Comparison of ENCODE assay signal across 19 cellular contexts in genomic region chr11:93484716-93485115, GRCh38. TPM values are rescaled to one million over a fixed set of nuclear protein-coding genes. Genes with fewer than 3 reads are reported as not detected.
A peak's percentile ranks its signal among the peaks of the same experiment; 100 is the strongest.
DNase-seq lines count a peak whose midpoint lies in the region; ATAC-seq and TF ChIP-seq lines count a peak whose summit lies in the region.
"Had no signal": no experiment of that assay in that cellular context is flagged by ENCODE, and none has a peak within 500 bp of the region (broad histone marks: within the 10 kb centered on the region; RNA-seq: fewer than 3 reads in every experiment).

No MANE protein-coding gene starts in this region.

- no peak overlapping the region for H2AK9ac ChIP-seq in IMR-90 (replicated peaks; ENCODE audit: low read depth, low read length, poor library complexity)

- TF ChIP-seq CTCF in IMR-90 (conservative IDR thresholded peaks at IDR 0.05; ENCODE audit: low read depth, low read length) (no peak), cardiac fibroblast (IDR thresholded peaks at IDR 0.05; ENCODE audit: low read depth, low read length) (no peak), foreskin fibroblast (IDR thresholded peaks at IDR 0.05; ENCODE audit: low read depth, low read length) (no peak), coronary artery (IDR thresholded peaks at IDR 0.05) (no peak)

- ATAC-seq in IMR-90 (ENCODE audit: low read depth) (peak; percentile 76), GM18861 (IDR thresholded peaks at IDR 0.05; ENCODE audit: unreplicated experiment) (no peak)
- ATAC-seq: gastrocnemius medialis, K562, WTC11 had no signal

- H3K79me1 ChIP-seq in IMR-90 (ENCODE audit: low read depth in 1 of 2, low read length in 2 of 2): 0 out of 4 replicates have a peak, but pooled peaks cover 0 to 4% of the 10 kb centered on the region in 2 experiments

- no peak overlapping the region for H3K14ac ChIP-seq in IMR-90 (replicated peaks; ENCODE audit: low read depth, low read length)

- H4K8ac ChIP-seq in IMR-90 (ENCODE audit: low read depth in 2 of 2, low read length in 2 of 2): no peak overlapping the region

- no peaks in the 10 kb centered on the region for H3K27me3 ChIP-seq in IMR-90 (ENCODE audit: control insufficient read depth, insufficient read depth, low read length)
- H3K27me3 ChIP-seq: gastrocnemius medialis, sigmoid colon had no signal

- no peak overlapping the region for H4K91ac ChIP-seq in IMR-90 (ENCODE audit: insufficient read depth, low read depth, low read length)

- CTCF ChIA-PET in IMR-90 (lab: Yijun Ruan, JAX): no interaction called here

- H3K36me3 ChIP-seq in IMR-90 (ENCODE audit: control insufficient read depth, insufficient read depth, low read length): no peaks in the 10 kb centered on the region
- H3K36me3 ChIP-seq: gastrocnemius medialis, sigmoid colon had no signal

- TF ChIP-seq POLR2A in IMR-90 (IDR thresholded peaks at IDR 0.05; ENCODE audit: low read depth, low read length): no peak

- no peak overlapping the region for H2BK120ac ChIP-seq in IMR-90 (ENCODE audit: low read depth, low read length)

- H3K56ac ChIP-seq in IMR-90 (ENCODE audit: extremely low read depth, insufficient read depth, low read length): no peak overlapping the region

- in situ Hi-C loops in IMR-90 (cut with MboI; ENCODE audit: low sequenced_read_pairs): no loop called here

- no peak overlapping the region for H3K4me2 ChIP-seq in IMR-90 (ENCODE audit: low read depth, low read length)

- no peak overlapping the region for H3K23ac ChIP-seq in IMR-90 (ENCODE audit: low read depth, low read length)

- no peak overlapping the region for H4K5ac ChIP-seq in IMR-90 (ENCODE audit: low read depth, low read length)

- TF ChIP-seq RAD21 in IMR-90 (IDR thresholded peaks at IDR 0.05; ENCODE audit: low read length): no peak

- WGBS in IMR-90 (ENCODE audit: extremely low coverage in 2 of 2, insufficient read length in 1 of 2), 2 experiments: no CpG with 5 or more reads among the region's 3 CpGs

- no peaks in the 10 kb centered on the region for H3K9me3 ChIP-seq in IMR-90 (ENCODE audit: control insufficient read depth, insufficient read depth, low read length)
- H3K9me3 ChIP-seq: gastrocnemius medialis, sigmoid colon had no signal

- H2AFZ ChIP-seq in IMR-90 (replicated peaks; ENCODE audit: low read length, poor library complexity): no peak overlapping the region

- no peak overlapping the region for H2BK20ac ChIP-seq in IMR-90 (ENCODE audit: low read depth, low read length)

- POLR2A ChIA-PET in IMR-90 (lab: Charles Lee; ENCODE audit: unreplicated experiment): no interaction called here

- H4K20me1 ChIP-seq in IMR-90 (ENCODE audit: insufficient read depth, low read length): no peaks in the 10 kb centered on the region; the same call in 1 of the 2 replicates

- peaks cover 3% of the 10 kb centered on the region; the same call in 1 of the 2 replicates for H3K4me1 ChIP-seq in IMR-90 (ENCODE audit: control insufficient read depth, insufficient read depth, low read length)
- H3K4me1 ChIP-seq: gastrocnemius medialis had no signal

- no peak overlapping the region for H3K27ac ChIP-seq in IMR-90 (ENCODE audit: insufficient read depth, low read length)
- H3K27ac ChIP-seq in coronary artery: no peak overlapping the region
- H3K27ac ChIP-seq: gastrocnemius medialis, sigmoid colon had no signal

- H2BK15ac ChIP-seq in IMR-90 (ENCODE audit: low read depth, low read length): no peak overlapping the region

- H2AK5ac ChIP-seq in IMR-90 (ENCODE audit: low read depth, low read length): no peak overlapping the region

- H2BK5ac ChIP-seq in IMR-90 (ENCODE audit: low read depth, low read length, poor library complexity, severe bottlenecking): no peak overlapping the region

- intact Hi-C loops in IMR-90 (cut with micrococcal nuclease): no loop called here

- dilution Hi-C loops in IMR-90 (cut with HindIII; ENCODE audit: low sequenced_read_pairs, unreplicated experiment): no loop called here

- H3K9ac ChIP-seq in IMR-90 (ENCODE audit: low read depth, low read length): no peak overlapping the region

- no peak overlapping the region for H3K4ac ChIP-seq in IMR-90 (ENCODE audit: low read depth, low read length)

- peaks cover 8% of the 10 kb centered on the region for H3K9me1 ChIP-seq in IMR-90 (ENCODE audit: insufficient read depth, low read length)

- H3K18ac ChIP-seq in IMR-90 (ENCODE audit: low read depth, low read length): no peak overlapping the region

- no TSS peak for BruUV-seq in IMR-90 (replicated peaks; lab: Mats Ljungman, UMichigan)

- DNase-seq in AG20443 (ENCODE audit: low spot score) (peak; percentile 72), IMR-90 (peak; percentile 62), cardiac fibroblast (ENCODE audit: low read depth in 2 of 2) (peak; percentile 24 to 28), foreskin fibroblast (peak; percentile 72 to 90), hippocampal formation (lab: John Stamatoyannopoulos, UW) (no peak), coronary artery (ENCODE audit: low spot score) (no peak), SK-N-DZ (ENCODE audit: low spot score) (no peak)
- DNase-seq: DMS79 treated with DMSO at 0.1 percent for 48 hours, gastrocnemius medialis, kidney, MM.1S, NCI-H146, NCI-H526 treated with DMSO at 0.1 percent for 48 hours, sigmoid colon, substantia nigra had no signal

- H3K4me3 ChIP-seq in IMR-90 (ENCODE audit: insufficient read depth, low read depth, low read length) (no peak overlapping the region), cardiac fibroblast (replicated peaks in 1 of 2; ENCODE audit: low read depth in 2 of 2, low read length in 2 of 2) (no peak overlapping the region), foreskin fibroblast (ENCODE audit: low read depth in 1 of 2, low read length in 2 of 2) (no peak overlapping the region), coronary artery (no peak overlapping the region)
- H3K4me3 ChIP-seq: gastrocnemius medialis, K562, lung, sigmoid colon had no signal

TF ChIP-seq in IMR-90, 13 proteins besides CTCF, POLR2A, EP300 and RAD21:
- TF ChIP-seq SMC3 (IDR thresholded peaks at IDR 0.05; ENCODE audit: low read depth, low read length) (no peak), MAFK (IDR thresholded peaks at IDR 0.05; ENCODE audit: low read depth, low read length) (no peak), NFE2L2 (IDR thresholded peaks at IDR 0.05; ENCODE audit: low read depth, low read length) (no peak), USF2 (IDR thresholded peaks at IDR 0.05; ENCODE audit: low read depth, low read length) (no peak), CHD1 (IDR thresholded peaks at IDR 0.05; ENCODE audit: low read depth, low read length) (no peak), MAZ (IDR thresholded peaks at IDR 0.05; ENCODE audit: borderline replicate concordance, low read depth, low read length) (no peak), RFX5 (IDR thresholded peaks at IDR 0.05; ENCODE audit: low read depth, low read length) (no peak), CEBPB (IDR thresholded peaks at IDR 0.05; ENCODE audit: low read depth, low read length) (no peak), FOS (IDR thresholded peaks at IDR 0.05; ENCODE audit: low read depth, low read length) (no peak), RCOR1 (IDR thresholded peaks at IDR 0.05; ENCODE audit: insufficient replicate concordance, low read length) (no peak), ELK1 (IDR thresholded peaks at IDR 0.05; ENCODE audit: borderline replicate concordance, low read depth, low read length) (no peak), BHLHE40 (IDR thresholded peaks at IDR 0.05; ENCODE audit: low read depth, low read length) (no peak), MXI1 (IDR thresholded peaks at IDR 0.05; ENCODE audit: borderline replicate concordance, low read depth, low read length) (no peak)

RNA-seq across cellular contexts. Expression of gene SMCO4, which starts 58.5 kb away (rescaled TPM):
- 2.2 and 4.2 TPM in 2 replicates for total RNA-seq in IMR-90 (2012; rRNA removed)
- polyA plus RNA-seq in IMR-90 (2012; rRNA removed): 17.7 and 21.8 TPM in 2 replicates
- polyA plus RNA-seq in IMR-90 (2012; cell fraction: cytosol; rRNA removed): 11.1 and 27.0 TPM in 2 replicates
- polyA plus RNA-seq in IMR-90 (2012; cell fraction: nucleus; rRNA removed; ENCODE audit: low replicate concordance): 9.4 and 11.6 TPM in 2 replicates
- 37.0 and 40.2 TPM in 2 replicates for polyA plus RNA-seq in SK-N-DZ (2014; cell fraction: cytosol; rRNA removed)
- polyA plus RNA-seq in SK-N-DZ (2014; cell fraction: nucleus; rRNA removed): 9.9 and 11.0 TPM in 2 replicates

Comparison
In these comparisons a context has a peak if more than half of its experiments do, and no peak if none do; other contexts are left out.
1. DNase-seq: peak in AG20443 (single experiment), IMR-90 (single experiment), cardiac fibroblast (2 of 2) and foreskin fibroblast (2 of 2); none in hippocampal formation (0 of 2), coronary artery (single experiment) and SK-N-DZ (single experiment).